1 cellular context compared by ENCODE assay signal in genomic region chr1:8814870-8815269, GRCh38.
A peak's percentile ranks its signal among the peaks of the same experiment; 100 is the strongest.
TF ChIP-seq lines count a peak whose summit lies in the region.

No MANE protein-coding gene starts in this region.

TF ChIP-seq in H1, 55 proteins besides CTCF, POLR2A, EP300 and RAD21 (continued from another document):
- TF ChIP-seq EZH2 (IDR thresholded peaks at IDR 0.05; ENCODE audit: low read depth, low read length, severe bottlenecking) (no peak), MAX (IDR thresholded peaks at IDR 0.05) (no peak), BCL11A (IDR thresholded peaks at IDR 0.05; ENCODE audit: low read depth in 2 of 2, low read length in 2 of 2) (no peak), SIRT6 (IDR thresholded peaks at IDR 0.05; ENCODE audit: low read length) (no peak), SIN3A (conservative IDR thresholded peaks at IDR 0.05 in 1 of 2, IDR thresholded peaks at IDR 0.05 in 1 of 2; ENCODE audit: low read depth in 1 of 2, low read length in 2 of 2) (0 out of 4 replicates have a peak, but pooled peaks of 1 of the 2 experiments have one; percentile 15), PHF8 (conservative IDR thresholded peaks at IDR 0.05; ENCODE audit: low read depth, low read length) (no peak)
